Comparison of ENCODE assay signal across 7 cellular contexts in genomic region chr12:54413284-54414190, GRCh38. TPM values are rescaled to one million over a fixed set of nuclear protein-coding genes. Genes with fewer than 3 reads are reported as not detected.
DNase-seq lines count a peak whose midpoint lies in the region; ATAC-seq, FAIRE-seq and TF ChIP-seq lines count a peak whose summit lies in the region.

No MANE protein-coding gene starts in this region.

- H3K9me3 ChIP-seq in K562 (replicated peaks; ENCODE audit: control insufficient read depth, insufficient read depth, low read depth, low read length) (no peaks in the 10 kb centered on the region), muscle layer of colon (ENCODE audit: low read length) (no peaks in the 10 kb centered on the region), subcutaneous abdominal adipose tissue (ENCODE audit: control insufficient read depth in 5 of 5, low read length in 5 of 5) (no peaks in the 10 kb centered on the region)

- no peak for TF ChIP-seq POLR2A in K562 (conservative IDR thresholded peaks at IDR 0.05)

- H3K27ac ChIP-seq in K562 (ENCODE audit: extremely low read depth, low read depth, low read length) (peak overlapping the region; percentile 16; the same call in 1 of the 3 replicates), muscle layer of colon (ENCODE audit: low read depth, low read length) (peak overlapping the region; percentile 77), subcutaneous abdominal adipose tissue (ENCODE audit: low read depth, low read length) (peak overlapping the region; percentile 93)

- no peak overlapping the region for H2AFZ ChIP-seq in K562 (ENCODE audit: low read depth, low read length)

- in situ Hi-C loops in K562 (cut with MboI) = no loop called here

- H3K9ac ChIP-seq in K562 (ENCODE audit: insufficient read depth in 1 of 2, low read depth in 2 of 2, low read length in 2 of 2) = peak overlapping the region in 1 of 2 experiments; percentile 6; a peak in 1 of 4 replicates
- H3K9ac ChIP-seq in muscle layer of colon (ENCODE audit: low read length) = peak overlapping the region; percentile 37
- H3K9ac ChIP-seq in subcutaneous abdominal adipose tissue (ENCODE audit: low read length in 5 of 5) = peak overlapping the region in 4 of 5 donors; percentile 49 to 66 (median 54)

- H3K4me1 ChIP-seq in K562 (replicated peaks in 1 of 2; ENCODE audit: control insufficient read depth in 2 of 2, insufficient read depth in 2 of 2, low read length in 2 of 2) (peaks cover 32 to 41% of the 10 kb centered on the region in 2 experiments), muscle layer of colon (ENCODE audit: insufficient read depth, low read length) (peaks cover 70% of the 10 kb centered on the region), subcutaneous abdominal adipose tissue (ENCODE audit: control insufficient read depth in 5 of 5, insufficient read depth in 5 of 5, low read length in 5 of 5) (peaks cover 14 to 72% (median 58%) of the 10 kb centered on the region in 5 donors)

- H4K20me1 ChIP-seq in K562 (replicated peaks; ENCODE audit: control insufficient read depth, insufficient read depth, low read length) = peaks cover 40% of the 10 kb centered on the region

- DNase-seq in T-helper 22 cell (ENCODE audit: low read depth) (peak; percentile 78), K562 (ENCODE audit: extremely low read depth in 1 of 4, low spot score in 3 of 4) (no peak)

- peak; percentile 47 for ATAC-seq in HG02588 (IDR thresholded peaks at IDR 0.05; ENCODE audit: unreplicated experiment)
- no peak for ATAC-seq in K562
- ATAC-seq in GM19452 (IDR thresholded peaks at IDR 0.05; ENCODE audit: unreplicated experiment) = no peak
- no peak for ATAC-seq in GM18520 (IDR thresholded peaks at IDR 0.05; ENCODE audit: unreplicated experiment)

- no peak overlapping the region; the same call in 1 of the 2 replicates for H3K4me2 ChIP-seq in K562 (ENCODE audit: insufficient read depth, low read length)

- POLR2A ChIA-PET in K562 (lab: Yijun Ruan, JAX) = interaction anchor here (0.6 to 5.2 kb wide), 5 partner anchors 13 to 21 kb away, joined by 3 to 36 read pairs (median 4); no protein-coding TSS in a partner anchor

- TF ChIP-seq RAD21 in K562 (CRISPR knock-in tag; conservative IDR thresholded peaks at IDR 0.05 in 1 of 2, IDR thresholded peaks at IDR 0.05 in 1 of 2) = no peak

- H3K9me1 ChIP-seq in K562 (ENCODE audit: control insufficient read depth, insufficient read depth, low read length) = peaks cover 20% of the 10 kb centered on the region

- H3K27me3 ChIP-seq in K562 (ENCODE audit: control insufficient read depth in 2 of 2, insufficient read depth in 2 of 2, low read length in 2 of 2) = no peaks in the 10 kb centered on the region
- H3K27me3 ChIP-seq in muscle layer of colon (ENCODE audit: control insufficient read depth in 1 of 2, insufficient read depth in 2 of 2, low read length in 2 of 2) = no peaks in the 10 kb centered on the region
- H3K27me3 ChIP-seq in subcutaneous abdominal adipose tissue (ENCODE audit: control insufficient read depth in 5 of 5, insufficient read depth in 4 of 5, low read length in 5 of 5) = no peaks in the 10 kb centered on the region

- H3K36me3 ChIP-seq in K562 (ENCODE audit: control insufficient read depth, insufficient read depth, low read length) (peaks cover 68% of the 10 kb centered on the region), muscle layer of colon (ENCODE audit: insufficient read depth, low read length) (peaks cover 44% of the 10 kb centered on the region), subcutaneous abdominal adipose tissue (ENCODE audit: control insufficient read depth in 5 of 5, insufficient read depth in 5 of 5, low read length in 5 of 5) (peaks cover 0 to 23% (median 15%) of the 10 kb centered on the region in 5 donors)

- BruUV-seq in K562 (replicated peaks; lab: Mats Ljungman, UMichigan) = no TSS peak

- no peak for FAIRE-seq in K562 (lab: Jason Lieb, UNC)

- H3K4me3 ChIP-seq in K562 (no peak overlapping the region), muscle layer of colon (ENCODE audit: low read depth in 1 of 2, low read length in 2 of 2) (peak overlapping the region; percentile 17 to 49), subcutaneous abdominal adipose tissue (ENCODE audit: low read depth in 1 of 5, low read length in 5 of 5) (peak overlapping the region; percentile 5 to 53 (median 46))

- intact Hi-C loops in K562 (cut with micrococcal nuclease) = no loop called here

- CTCF ChIA-PET in K562 (lab: Yijun Ruan, JAX; ENCODE audit: low intra/inter-chr PET ratio) = no interaction called here

- TF ChIP-seq EP300 in K562 (IDR thresholded peaks at IDR 0.05; ENCODE audit: low read length) = no peak

- WGBS in K562 (ENCODE audit: insufficient coverage, low coverage, missing lambda C conversion rate) = 88% methylated on average over 7 of the region's 9 CpGs

- peaks cover 76% of the 10 kb centered on the region for H3K79me2 ChIP-seq in K562 (ENCODE audit: control insufficient read depth, insufficient read depth, low read length)

- TF ChIP-seq CTCF in K562 (IDR thresholded peaks at IDR 0.05 in 2 of 3, conservative IDR thresholded peaks at IDR 0.05 in 1 of 3; ENCODE audit: insufficient read depth in 2 of 3, low read depth in 1 of 3, low read length in 3 of 3) = no peak

RNA-seq across cellular contexts. Expression of gene ITGA5, which starts 5.5 kb away (rescaled TPM):
- 326 and 672 TPM in 2 replicates for total RNA-seq in K562 (2011; cell fraction: chromatin; rRNA removed; ENCODE audit: low replicate concordance)
- 425 and 592 TPM in 2 replicates for total RNA-seq in K562 (2011; cell fraction: nucleolus; rRNA removed)
- 368 and 393 TPM in 2 replicates for total RNA-seq in K562 (2011; cell fraction: nucleoplasm; rRNA removed)
- 47.4 and 59.0 TPM in 2 replicates for total RNA-seq in K562 (2014; rRNA removed)
- total RNA-seq in K562 (2014; rRNA removed; fragmentation: Illumina TruSeq; extraction: Trizol) = 41.7 and 49.0 TPM in 2 replicates
- 33.7 and 34.5 TPM in 2 replicates for total RNA-seq in K562 (2015; rRNA removed; fragmentation: Illumina TruSeq; extraction: Trizol)
- total RNA-seq in K562 (2021) = 71.0 and 75.2 TPM in 2 replicates
- 55.5 and 114 TPM in 2 replicates for polyA plus RNA-seq in K562 (2011; rRNA removed)
- polyA plus RNA-seq in K562 (2011; cell fraction: cytosol; rRNA removed) = 44.7 and 52.4 TPM in 2 replicates
- 273 and 364 TPM in 2 replicates for polyA plus RNA-seq in K562 (2011; cell fraction: nucleus; rRNA removed)
- 58.8 and 103 TPM in 2 replicates for polyA plus RNA-seq in K562 (2012)
- polyA plus RNA-seq in K562 (2014; fragmentation: Illumina TruSeq; extraction: Trizol) = 82.1 and 82.8 TPM in 2 replicates
- polyA plus RNA-seq in K562 (2014; fragmentation: Nextera tagmentation; extraction: Ambion mirVana) = 1 to 10 TPM; 9.1 to 9.2 TPM
- polyA plus RNA-seq in K562 (2014; rRNA removed) = 34.0 and 36.0 TPM in 2 replicates
- polyA minus RNA-seq in K562 (2011; rRNA and poly(A)+ RNA removed) = 104 and 113 TPM in 2 replicates
- 72.0 and 119 TPM in 2 replicates for polyA minus RNA-seq in K562 (2011; cell fraction: cytosol; rRNA and poly(A)+ RNA removed)
- polyA minus RNA-seq in K562 (2011; cell fraction: nucleus; rRNA and poly(A)+ RNA removed) = 150 and 186 TPM in 2 replicates

RNA-seq across cellular contexts. Expression of gene ZNF385A, which starts 29.0 kb away (rescaled TPM):
- total RNA-seq in K562 (2011; cell fraction: chromatin; rRNA removed; ENCODE audit: low replicate concordance) = 8.1 and 25.0 TPM in 2 replicates
- total RNA-seq in K562 (2011; cell fraction: nucleolus; rRNA removed) = 9.7 and 11.1 TPM in 2 replicates
- total RNA-seq in K562 (2011; cell fraction: nucleoplasm; rRNA removed) = 9.7 and 11.8 TPM in 2 replicates
- total RNA-seq in K562 (2014; rRNA removed) (15.9 and 17.7 TPM in 2 replicates), K562 (2014; rRNA removed; fragmentation: Illumina TruSeq; extraction: Trizol) (3.5 and 3.7 TPM in 2 replicates), K562 (2015; rRNA removed; fragmentation: Illumina TruSeq; extraction: Trizol) (5.9 and 8.7 TPM in 2 replicates), K562 (2021) (96.5 and 111 TPM in 2 replicates)
- polyA plus RNA-seq in K562 (2011; rRNA removed) (7.7 and 15.6 TPM in 2 replicates), K562 (2014; fragmentation: Illumina TruSeq; extraction: Trizol) (65.7 and 88.2 TPM in 2 replicates), K562 (2014; fragmentation: Nextera tagmentation; extraction: Ambion mirVana) (1 to 10 TPM; 1.0 TPM), K562 (2014; rRNA removed) (30.3 and 34.6 TPM in 2 replicates)
- polyA plus RNA-seq in K562 (2011; cell fraction: cytosol; rRNA removed) = 11.8 and 25.5 TPM in 2 replicates
- polyA plus RNA-seq in K562 (2011; cell fraction: nucleus; rRNA removed) = 15.0 and 32.1 TPM in 2 replicates
- polyA plus RNA-seq in K562 (2012) = 35.9 and 43.9 TPM in 2 replicates
- 4.7 and 6.3 TPM in 2 replicates for polyA minus RNA-seq in K562 (2011; rRNA and poly(A)+ RNA removed)
- polyA minus RNA-seq in K562 (2011; cell fraction: cytosol; rRNA and poly(A)+ RNA removed) = 31.2 and 48.8 TPM in 2 replicates
- 6.7 and 8.1 TPM in 2 replicates for polyA minus RNA-seq in K562 (2011; cell fraction: nucleus; rRNA and poly(A)+ RNA removed)

RNA-seq across cellular contexts. Expression of gene GPR84, which starts 49.3 kb away (rescaled TPM):
- 0.48 and 1.8 TPM in 2 replicates for total RNA-seq in K562 (2011; cell fraction: chromatin; rRNA removed; ENCODE audit: low replicate concordance)
- 0.13 and 0.17 TPM in 2 replicates for total RNA-seq in K562 (2011; cell fraction: nucleolus; rRNA removed)
- total RNA-seq in K562 (2011; cell fraction: nucleoplasm; rRNA removed) = 0.44 and 0.69 TPM in 2 replicates
- total RNA-seq in K562 (2014; rRNA removed) (0.16 TPM in 1 of 2 replicates, not detected in the other), K562 (2014; rRNA removed; fragmentation: Illumina TruSeq; extraction: Trizol) (0.11 TPM in 1 of 2 replicates, not detected in the other), K562 (2015; rRNA removed; fragmentation: Illumina TruSeq; extraction: Trizol) (not detected in 2 replicates), K562 (2021) (not detected in 2 replicates)
- polyA plus RNA-seq in K562 (2011; rRNA removed) (0.16 TPM in 1 of 2 replicates, not detected in the other), K562 (2014; fragmentation: Illumina TruSeq; extraction: Trizol) (0.10 TPM in 1 of 2 replicates, not detected in the other), K562 (2014; fragmentation: Nextera tagmentation; extraction: Ambion mirVana) (under 1 TPM; 0.07 to 0.18 TPM), K562 (2014; rRNA removed) (not detected in 2 replicates)
- not detected in 2 replicates for polyA plus RNA-seq in K562 (2011; cell fraction: cytosol; rRNA removed)
- 0.25 and 0.44 TPM in 2 replicates for polyA plus RNA-seq in K562 (2011; cell fraction: nucleus; rRNA removed)
- 0.07 and 0.47 TPM in 2 replicates for polyA plus RNA-seq in K562 (2012)
- 0.12 TPM in 1 of 2 replicates, not detected in the other for polyA minus RNA-seq in K562 (2011; rRNA and poly(A)+ RNA removed)
- polyA minus RNA-seq in K562 (2011; cell fraction: cytosol; rRNA and poly(A)+ RNA removed) = not detected in 2 replicates
- polyA minus RNA-seq in K562 (2011; cell fraction: nucleus; rRNA and poly(A)+ RNA removed) = 0.22 TPM in 1 of 2 replicates, not detected in the other

RNA-seq across cellular contexts. Expression of gene GTSF1, which starts 59.9 kb away (rescaled TPM):
- 171 and 231 TPM in 2 replicates for total RNA-seq in K562 (2011; cell fraction: chromatin; rRNA removed; ENCODE audit: low replicate concordance)
- total RNA-seq in K562 (2011; cell fraction: nucleolus; rRNA removed) = 114 and 120 TPM in 2 replicates
- 142 and 195 TPM in 2 replicates for total RNA-seq in K562 (2011; cell fraction: nucleoplasm; rRNA removed)
- 247 and 289 TPM in 2 replicates for total RNA-seq in K562 (2014; rRNA removed)
- total RNA-seq in K562 (2014; rRNA removed; fragmentation: Illumina TruSeq; extraction: Trizol) = 426 and 493 TPM in 2 replicates
- 370 and 390 TPM in 2 replicates for total RNA-seq in K562 (2015; rRNA removed; fragmentation: Illumina TruSeq; extraction: Trizol)
- total RNA-seq in K562 (2021) = 275 and 293 TPM in 2 replicates
- polyA plus RNA-seq in K562 (2011; rRNA removed) = 755 and 772 TPM in 2 replicates
- polyA plus RNA-seq in K562 (2011; cell fraction: cytosol; rRNA removed) = 401 and 610 TPM in 2 replicates
- 280 and 410 TPM in 2 replicates for polyA plus RNA-seq in K562 (2011; cell fraction: nucleus; rRNA removed)
- polyA plus RNA-seq in K562 (2012) = 413 and 440 TPM in 2 replicates
- polyA plus RNA-seq in K562 (2014; fragmentation: Illumina TruSeq; extraction: Trizol) = 506 and 588 TPM in 2 replicates
- polyA plus RNA-seq in K562 (2014; fragmentation: Nextera tagmentation; extraction: Ambion mirVana) = 1,000 to 10,000 TPM; 1,162 to 1,335 TPM
- 490 and 525 TPM in 2 replicates for polyA plus RNA-seq in K562 (2014; rRNA removed)
- polyA minus RNA-seq in K562 (2011; rRNA and poly(A)+ RNA removed) = 316 and 357 TPM in 2 replicates
- 105 and 110 TPM in 2 replicates for polyA minus RNA-seq in K562 (2011; cell fraction: cytosol; rRNA and poly(A)+ RNA removed)
- 61.3 and 121 TPM in 2 replicates for polyA minus RNA-seq in K562 (2011; cell fraction: nucleus; rRNA and poly(A)+ RNA removed)

Comparison
In these comparisons a context has a peak if more than half of its experiments do, and no peak if none do; other contexts are left out.
1. H3K27ac ChIP-seq: peak in every context shown above with its lines; median percentile 93 in subcutaneous abdominal adipose tissue; 77 in muscle layer of colon; 16 in K562.